ENCODE assay signal across 1 cellular context in genomic region chr11:133808393-133809140, GRCh38.
TF ChIP-seq lines count a peak whose summit lies in the region.

No MANE protein-coding gene starts in this region.

TF ChIP-seq in K562, 482 proteins besides CTCF, POLR2A, EP300 and RAD21:
- TF ChIP-seq HNRNPK (IDR thresholded peaks at IDR 0.05; ENCODE audit: low read depth, low read length, poor library complexity, severe bottlenecking) (no peak), SPI1 (IDR thresholded peaks at IDR 0.05; ENCODE audit: borderline replicate concordance, low read depth, low read length) (peak; percentile 65; the same call in 1 of the 2 replicates), SRSF3 (IDR thresholded peaks at IDR 0.05; ENCODE audit: insufficient read depth, low read length) (no peak)
